ENCODE assay signal across 1 cellular context in genomic region chr12:31659087-31659942, GRCh38.
TF ChIP-seq lines count a peak whose summit lies in the region.

ETFBKMT (plus strand) TSS chr12:31659688; CDS start chr12:31661954, 2,266 bp downstream.

TF ChIP-seq in HepG2, 621 proteins besides CTCF, POLR2A, EP300 and RAD21 (continued from another document):
- TF ChIP-seq, protein P1, sequence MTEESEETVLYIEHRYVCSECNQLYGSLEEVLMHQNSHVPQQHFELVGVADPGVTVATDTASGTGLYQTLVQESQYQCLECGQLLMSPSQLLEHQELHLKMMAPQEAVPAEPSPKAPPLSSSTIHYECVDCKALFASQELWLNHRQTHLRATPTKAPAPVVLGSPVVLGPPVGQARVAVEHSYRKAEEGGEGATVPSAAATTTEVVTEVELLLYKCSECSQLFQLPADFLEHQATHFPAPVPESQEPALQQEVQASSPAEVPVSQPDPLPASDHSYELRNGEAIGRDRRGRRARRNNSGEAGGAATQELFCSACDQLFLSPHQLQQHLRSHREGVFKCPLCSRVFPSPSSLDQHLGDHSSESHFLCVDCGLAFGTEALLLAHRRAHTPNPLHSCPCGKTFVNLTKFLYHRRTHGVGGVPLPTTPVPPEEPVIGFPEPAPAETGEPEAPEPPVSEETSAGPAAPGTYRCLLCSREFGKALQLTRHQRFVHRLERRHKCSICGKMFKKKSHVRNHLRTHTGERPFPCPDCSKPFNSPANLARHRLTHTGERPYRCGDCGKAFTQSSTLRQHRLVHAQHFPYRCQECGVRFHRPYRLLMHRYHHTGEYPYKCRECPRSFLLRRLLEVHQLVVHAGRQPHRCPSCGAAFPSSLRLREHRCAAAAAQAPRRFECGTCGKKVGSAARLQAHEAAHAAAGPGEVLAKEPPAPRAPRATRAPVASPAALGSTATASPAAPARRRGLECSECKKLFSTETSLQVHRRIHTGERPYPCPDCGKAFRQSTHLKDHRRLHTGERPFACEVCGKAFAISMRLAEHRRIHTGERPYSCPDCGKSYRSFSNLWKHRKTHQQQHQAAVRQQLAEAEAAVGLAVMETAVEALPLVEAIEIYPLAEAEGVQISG (CRISPR knock-in tag; IDR thresholded peaks at IDR 0.05), result peak; percentile 84; the same call in 1 of the 2 replicates
- TF ChIP-seq GABPA (IDR thresholded peaks at IDR 0.05; ENCODE audit: low read depth, low read length) (peak; percentile 41), GABPA (CRISPR knock-in tag; IDR thresholded peaks at IDR 0.05; ENCODE audit: low read depth) (peak; percentile 75), ELF1 (CRISPR knock-in tag; IDR thresholded peaks at IDR 0.05) (peak; percentile 85), ZNF335 (CRISPR knock-in tag; IDR thresholded peaks at IDR 0.05) (peak; percentile 73), MAZ (IDR thresholded peaks at IDR 0.05; ENCODE audit: borderline replicate concordance, low read depth, low read length) (peak; percentile 79), MAZ (CRISPR knock-in tag; IDR thresholded peaks at IDR 0.05; ENCODE audit: low read depth) (peak; percentile 19; the same call in 1 of the 2 replicates), SKI (IDR thresholded peaks at IDR 0.05; ENCODE audit: partially characterized antibody) (peak; percentile 25), ZNF639 (CRISPR knock-in tag; conservative IDR thresholded peaks at IDR 0.05) (peak; percentile 69), FOXA3 (CRISPR knock-in tag; IDR thresholded peaks at IDR 0.05) (0 out of 2 replicates have a peak, but pooled peaks have one; percentile 40), ZNF382 (CRISPR knock-in tag; IDR thresholded peaks at IDR 0.05; ENCODE audit: borderline replicate concordance) (no peak), SALL1 (CRISPR knock-in tag; IDR thresholded peaks at IDR 0.05) (peak; percentile 77), ZIK1 (CRISPR knock-in tag; IDR thresholded peaks at IDR 0.05; ENCODE audit: borderline replicate concordance, low read depth) (no peak), SMC3 (IDR thresholded peaks at IDR 0.05; ENCODE audit: low read length) (no peak), ZNF143 (CRISPR knock-in tag; IDR thresholded peaks at IDR 0.05) (peak; percentile 89), XRCC5 (optimal IDR thresholded peaks at IDR 0.05; ENCODE audit: low read length) (peak; percentile 74), ZMYM3 (CRISPR knock-in tag; IDR thresholded peaks at IDR 0.05) (0 out of 2 replicates have a peak, but pooled peaks have one; percentile 17), ELF3 (CRISPR knock-in tag; IDR thresholded peaks at IDR 0.05) (peak; percentile 77; the same call in 1 of the 2 replicates), SP2 (CRISPR knock-in tag; IDR thresholded peaks at IDR 0.05) (0 out of 2 replicates have a peak, but pooled peaks have one; percentile 30), ZBTB7A (CRISPR knock-in tag; IDR thresholded peaks at IDR 0.05) (no peak), ATM (IDR thresholded peaks at IDR 0.05; ENCODE audit: borderline replicate concordance) (no peak), ZNF17 (CRISPR knock-in tag; IDR thresholded peaks at IDR 0.05) (no peak), TFDP2 (CRISPR knock-in tag; IDR thresholded peaks at IDR 0.05) (peak; percentile 90), ARID5B (CRISPR knock-in tag; IDR thresholded peaks at IDR 0.05) (peak; percentile 56; the same call in 1 of the 2 replicates), PHF20 (CRISPR knock-in tag; IDR thresholded peaks at IDR 0.05) (peak; percentile 77), ZNF20 (CRISPR knock-in tag; IDR thresholded peaks at IDR 0.05) (no peak), ZNF891 (CRISPR knock-in tag; IDR thresholded peaks at IDR 0.05) (peak; percentile 73; the same call in 1 of the 2 replicates), MEIS1 (CRISPR knock-in tag; IDR thresholded peaks at IDR 0.05; ENCODE audit: borderline replicate concordance) (peak; percentile 25; the same call in 1 of the 2 replicates), KLF9 (CRISPR knock-in tag; IDR thresholded peaks at IDR 0.05; ENCODE audit: low read depth) (no peak), ATF1 (CRISPR knock-in tag; IDR thresholded peaks at IDR 0.05) (no peak), ZNF121 (CRISPR knock-in tag; IDR thresholded peaks at IDR 0.05) (no peak; the same call in 1 of the 2 replicates), ZFP62 (CRISPR knock-in tag; IDR thresholded peaks at IDR 0.05) (no peak), PAF1 (CRISPR knock-in tag; IDR thresholded peaks at IDR 0.05) (no peak), ZNF431 (CRISPR knock-in tag; IDR thresholded peaks at IDR 0.05; ENCODE audit: borderline replicate concordance, low read depth) (no peak; the same call in 1 of the 2 replicates)
- TF ChIP-seq, protein P2, sequence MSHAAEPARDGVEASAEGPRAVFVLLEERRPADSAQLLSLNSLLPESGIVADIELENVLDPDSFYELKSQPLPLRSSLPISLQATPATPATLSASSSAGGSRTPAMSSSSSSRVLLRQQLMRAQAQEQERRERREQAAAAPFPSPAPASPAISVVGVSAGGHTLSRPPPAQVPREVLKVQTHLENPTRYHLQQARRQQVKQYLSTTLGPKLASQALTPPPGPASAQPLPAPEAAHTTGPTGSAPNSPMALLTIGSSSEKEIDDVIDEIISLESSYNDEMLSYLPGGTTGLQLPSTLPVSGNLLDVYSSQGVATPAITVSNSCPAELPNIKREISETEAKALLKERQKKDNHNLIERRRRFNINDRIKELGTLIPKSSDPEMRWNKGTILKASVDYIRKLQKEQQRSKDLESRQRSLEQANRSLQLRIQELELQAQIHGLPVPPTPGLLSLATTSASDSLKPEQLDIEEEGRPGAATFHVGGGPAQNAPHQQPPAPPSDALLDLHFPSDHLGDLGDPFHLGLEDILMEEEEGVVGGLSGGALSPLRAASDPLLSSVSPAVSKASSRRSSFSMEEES (CRISPR knock-in tag; IDR thresholded peaks at IDR 0.05), result peak; percentile 53
- TF ChIP-seq, protein P3, sequence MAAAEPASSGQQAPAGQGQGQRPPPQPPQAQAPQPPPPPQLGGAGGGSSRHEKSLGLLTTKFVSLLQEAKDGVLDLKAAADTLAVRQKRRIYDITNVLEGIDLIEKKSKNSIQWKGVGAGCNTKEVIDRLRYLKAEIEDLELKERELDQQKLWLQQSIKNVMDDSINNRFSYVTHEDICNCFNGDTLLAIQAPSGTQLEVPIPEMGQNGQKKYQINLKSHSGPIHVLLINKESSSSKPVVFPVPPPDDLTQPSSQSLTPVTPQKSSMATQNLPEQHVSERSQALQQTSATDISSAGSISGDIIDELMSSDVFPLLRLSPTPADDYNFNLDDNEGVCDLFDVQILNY (CRISPR knock-in tag; conservative IDR thresholded peaks at IDR 0.05), result no peak
- TF ChIP-seq, protein P4, sequence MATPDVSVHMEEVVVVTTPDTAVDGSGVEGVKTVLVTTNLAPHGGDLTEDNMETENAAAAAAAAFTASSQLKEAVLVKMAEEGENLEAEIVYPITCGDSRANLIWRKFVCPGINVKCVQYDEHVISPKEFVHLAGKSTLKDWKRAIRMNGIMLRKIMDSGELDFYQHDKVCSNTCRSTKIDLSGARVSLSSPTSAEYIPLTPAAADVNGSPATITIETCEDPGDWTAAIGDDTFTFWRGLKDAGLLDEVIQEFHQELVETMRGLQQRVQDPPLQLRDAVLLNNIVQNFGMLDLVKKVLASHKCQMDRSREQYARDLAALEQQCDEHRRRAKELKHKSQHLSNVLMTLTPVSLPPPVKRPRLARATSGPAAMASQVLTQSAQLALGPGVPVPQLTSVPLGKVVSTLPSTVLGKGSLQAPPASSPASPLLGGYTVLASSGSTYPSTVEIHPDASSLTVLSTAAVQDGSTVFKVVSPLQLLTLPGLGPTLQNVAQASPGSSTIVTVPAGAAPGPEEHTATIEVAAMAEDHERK (CRISPR knock-in tag; IDR thresholded peaks at IDR 0.05; ENCODE audit: low read depth), result peak; percentile 61; the same call in 1 of the 2 replicates
- TF ChIP-seq, protein P5, sequence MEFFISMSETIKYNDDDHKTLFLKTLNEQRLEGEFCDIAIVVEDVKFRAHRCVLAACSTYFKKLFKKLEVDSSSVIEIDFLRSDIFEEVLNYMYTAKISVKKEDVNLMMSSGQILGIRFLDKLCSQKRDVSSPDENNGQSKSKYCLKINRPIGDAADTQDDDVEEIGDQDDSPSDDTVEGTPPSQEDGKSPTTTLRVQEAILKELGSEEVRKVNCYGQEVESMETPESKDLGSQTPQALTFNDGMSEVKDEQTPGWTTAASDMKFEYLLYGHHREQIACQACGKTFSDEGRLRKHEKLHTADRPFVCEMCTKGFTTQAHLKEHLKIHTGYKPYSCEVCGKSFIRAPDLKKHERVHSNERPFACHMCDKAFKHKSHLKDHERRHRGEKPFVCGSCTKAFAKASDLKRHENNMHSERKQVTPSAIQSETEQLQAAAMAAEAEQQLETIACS (CRISPR knock-in tag; IDR thresholded peaks at IDR 0.05), result no peak
- TF ChIP-seq, protein P6, sequence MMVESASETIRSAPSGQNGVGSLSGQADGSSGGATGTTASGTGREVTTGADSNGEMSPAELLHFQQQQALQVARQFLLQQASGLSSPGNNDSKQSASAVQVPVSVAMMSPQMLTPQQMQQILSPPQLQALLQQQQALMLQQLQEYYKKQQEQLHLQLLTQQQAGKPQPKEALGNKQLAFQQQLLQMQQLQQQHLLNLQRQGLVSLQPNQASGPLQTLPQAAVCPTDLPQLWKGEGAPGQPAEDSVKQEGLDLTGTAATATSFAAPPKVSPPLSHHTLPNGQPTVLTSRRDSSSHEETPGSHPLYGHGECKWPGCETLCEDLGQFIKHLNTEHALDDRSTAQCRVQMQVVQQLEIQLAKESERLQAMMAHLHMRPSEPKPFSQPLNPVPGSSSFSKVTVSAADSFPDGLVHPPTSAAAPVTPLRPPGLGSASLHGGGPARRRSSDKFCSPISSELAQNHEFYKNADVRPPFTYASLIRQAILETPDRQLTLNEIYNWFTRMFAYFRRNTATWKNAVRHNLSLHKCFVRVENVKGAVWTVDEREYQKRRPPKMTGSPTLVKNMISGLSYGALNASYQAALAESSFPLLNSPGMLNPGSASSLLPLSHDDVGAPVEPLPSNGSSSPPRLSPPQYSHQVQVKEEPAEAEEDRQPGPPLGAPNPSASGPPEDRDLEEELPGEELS (CRISPR knock-in tag; IDR thresholded peaks at IDR 0.05), result peak; percentile 8; the same call in 1 of the 2 replicates
